ENCODE assay signal across 21 cellular contexts in the genomic region with DNA sequence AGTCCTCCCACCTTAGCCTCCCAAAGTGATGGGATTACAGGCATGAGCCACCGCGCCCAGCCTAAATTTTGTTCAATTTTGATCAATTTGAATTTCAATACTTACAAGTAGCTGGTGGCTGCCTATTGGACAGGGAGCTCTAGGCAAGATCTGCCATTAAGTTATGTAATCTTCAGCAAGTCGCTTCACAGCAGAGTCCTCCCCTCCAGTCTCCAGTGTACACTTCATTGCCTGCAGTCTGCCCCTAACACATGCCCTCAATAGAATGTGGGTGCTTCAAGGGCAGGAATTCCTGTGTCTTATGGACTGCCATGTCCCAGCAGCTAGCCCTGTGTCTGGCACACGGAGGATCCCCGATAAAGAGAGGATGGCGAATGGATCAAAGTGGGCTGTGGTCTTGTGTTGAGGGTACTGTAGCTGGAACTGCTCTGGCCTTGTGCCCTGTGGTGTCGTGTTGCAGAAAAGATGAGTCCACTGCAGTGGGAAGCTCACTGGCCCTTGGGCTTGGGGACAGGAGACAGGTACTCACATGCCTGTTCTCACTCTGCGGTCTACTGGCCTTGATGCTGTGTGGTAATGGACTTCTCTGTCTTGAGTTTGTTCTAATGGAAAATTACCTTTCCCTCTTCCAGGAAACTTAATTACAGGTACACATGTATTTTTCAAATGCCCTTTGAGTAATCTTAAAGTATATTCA.
DNase-seq lines count a peak whose midpoint lies in the region; ATAC-seq, FAIRE-seq and TF ChIP-seq lines count a peak whose summit lies in the region.
"Had no signal": no experiment of that assay in that cellular context is flagged by ENCODE, and none has a peak within 500 bp of the region (broad histone marks: within the 10 kb centered on the region; RNA-seq: fewer than 3 reads in every experiment).

No MANE protein-coding gene starts in this region.

- H3K4me3 ChIP-seq in HepG2 (replicated peaks in 1 of 3; ENCODE audit: insufficient read depth in 1 of 3, low read depth in 2 of 3, low read length in 3 of 3) (no peak overlapping the region), right lobe of liver (no peak overlapping the region), mammary epithelial cell (replicated peaks in 1 of 3; ENCODE audit: insufficient read depth in 1 of 3, low read depth in 2 of 3, low read length in 3 of 3) (no peak overlapping the region), Caco-2 (ENCODE audit: low read depth, low read length) (no peak overlapping the region)
- H3K4me3 ChIP-seq: BLaER1 treated with 17β-estradiol and CSF1 and Interleukin-3, amounts not matched to agents 10 nM and 100 nM had no signal

- no peak for TF ChIP-seq CTCF in HepG2 (CRISPR knock-in tag; IDR thresholded peaks at IDR 0.05)
- TF ChIP-seq CTCF in right lobe of liver (IDR thresholded peaks at IDR 0.05) = no peak
- no peak for TF ChIP-seq CTCF in mammary epithelial cell (conservative IDR thresholded peaks at IDR 0.05 in 1 of 2, IDR thresholded peaks at IDR 0.05 in 1 of 2; ENCODE audit: extremely low read depth in 1 of 2, insufficient read depth in 1 of 2, low read depth in 1 of 2, low read length in 2 of 2)
- no peak for TF ChIP-seq CTCF in Caco-2 (IDR thresholded peaks at IDR 0.05; ENCODE audit: insufficient read depth in 1 of 2, low read depth in 1 of 2, low read length in 1 of 2, severe bottlenecking in 1 of 2, unreplicated experiment in 1 of 2)

- H4K20me1 ChIP-seq in HepG2 (ENCODE audit: insufficient read depth, low read length) = no peaks in the 10 kb centered on the region
- H4K20me1 ChIP-seq in mammary epithelial cell (ENCODE audit: insufficient read depth, low read length) = no peaks in the 10 kb centered on the region
- H4K20me1 ChIP-seq: BLaER1 treated with 17β-estradiol and CSF1 and Interleukin-3, amounts not matched to agents 10 nM and 100 nM had no signal

- H3K4me3 Mint-ChIP-seq in stimulated activated memory B cell treated with anti-CD40 and anti-IgM and Interleukin-4, amounts not matched to agents 10 μg/mL and 1 μg/mL and 100 μg/mL, for 72 hours = no peak overlapping the region
- no peak overlapping the region for H3K4me3 Mint-ChIP-seq in Caco-2 (ENCODE audit: unreplicated experiment)
- H3K4me3 Mint-ChIP-seq in activated CD4-positive, alpha-beta T cell treated with anti-CD3 and anti-CD28 coated beads for 36 hours = no peak overlapping the region
- H3K4me3 Mint-ChIP-seq: CD8-positive, alpha-beta T cell had no signal

- no peaks in the 10 kb centered on the region for H3K27me3 ChIP-seq in HepG2 (ENCODE audit: control insufficient read depth in 1 of 2, insufficient read depth in 2 of 2, low read length in 2 of 2)
- no peaks in the 10 kb centered on the region for H3K27me3 ChIP-seq in right lobe of liver
- H3K27me3 ChIP-seq in mammary epithelial cell (ENCODE audit: insufficient read depth, low read length) = no peaks in the 10 kb centered on the region
- H3K27me3 ChIP-seq in Caco-2 (replicated peaks; ENCODE audit: control insufficient read depth, insufficient read depth, low read length) = no peaks in the 10 kb centered on the region
- H3K27me3 ChIP-seq: BLaER1 treated with 17β-estradiol and CSF1 and Interleukin-3, amounts not matched to agents 10 nM and 100 nM had no signal

- H3K36me3 Mint-ChIP-seq in stimulated activated memory B cell treated with anti-CD40 and anti-IgM and Interleukin-4, amounts not matched to agents 10 μg/mL and 1 μg/mL and 100 μg/mL, for 72 hours = peaks cover 37% of the 10 kb centered on the region
- H3K36me3 Mint-ChIP-seq in Caco-2 (ENCODE audit: insufficient read depth, unreplicated experiment) = no peaks in the 10 kb centered on the region
- peaks cover 5% of the 10 kb centered on the region for H3K36me3 Mint-ChIP-seq in activated CD4-positive, alpha-beta T cell treated with anti-CD3 and anti-CD28 coated beads for 36 hours (ENCODE audit: low read depth)

- H3K9me3 Mint-ChIP-seq in stimulated activated memory B cell treated with anti-CD40 and anti-IgM and Interleukin-4, amounts not matched to agents 10 μg/mL and 1 μg/mL and 100 μg/mL, for 72 hours = no peaks in the 10 kb centered on the region
- no peaks in the 10 kb centered on the region for H3K9me3 Mint-ChIP-seq in Caco-2 (ENCODE audit: unreplicated experiment)
- H3K9me3 Mint-ChIP-seq in activated CD4-positive, alpha-beta T cell treated with anti-CD3 and anti-CD28 coated beads for 36 hours (ENCODE audit: low read depth) = no peaks in the 10 kb centered on the region
- H3K9me3 Mint-ChIP-seq: CD8-positive, alpha-beta T cell had no signal

- POLR2A ChIA-PET in HepG2 (lab: Yijun Ruan, JAX) = interaction anchor here (0.7 kb wide), 1 partner anchor 252 kb away, joined by 3 read pairs; no protein-coding TSS in a partner anchor
- POLR2A ChIA-PET in Caco-2 (lab: Charles Lee) = no interaction called here
- POLR2A ChIA-PET in activated CD4-positive, alpha-beta T cell treated with anti-CD3 and anti-CD28 coated beads for 36 hours (lab: Charles Lee) = no interaction called here

- H3K79me2 ChIP-seq in HepG2 (ENCODE audit: insufficient read depth, low read length) (no peaks in the 10 kb centered on the region), mammary epithelial cell (ENCODE audit: insufficient read depth, low read length) (no peaks in the 10 kb centered on the region)

- in situ Hi-C loops in HepG2 (cut with HindIII; ENCODE audit: extremely low pct_ligation_motif_present, low pct_unique_long_range_greater_than_20kb) = no loop called here
- in situ Hi-C loops in mammary epithelial cell (cut with MboI; ENCODE audit: low sequenced_read_pairs in 2 of 2) = no loop called here

- no peaks in the 10 kb centered on the region for H3K4me1 Mint-ChIP-seq in stimulated activated memory B cell treated with anti-CD40 and anti-IgM and Interleukin-4, amounts not matched to agents 10 μg/mL and 1 μg/mL and 100 μg/mL, for 72 hours
- H3K4me1 Mint-ChIP-seq in Caco-2 (ENCODE audit: low read depth, unreplicated experiment) = no peaks in the 10 kb centered on the region
- no peaks in the 10 kb centered on the region for H3K4me1 Mint-ChIP-seq in activated CD4-positive, alpha-beta T cell treated with anti-CD3 and anti-CD28 coated beads for 36 hours

- TF ChIP-seq EP300 in HepG2 (IDR thresholded peaks at IDR 0.05; ENCODE audit: low read depth in 2 of 2, low read length in 2 of 2) = no peak
- no peak for TF ChIP-seq EP300 in HepG2 (CRISPR knock-in tag; IDR thresholded peaks at IDR 0.05; ENCODE audit: borderline replicate concordance)

- CTCF ChIA-PET in HepG2 (lab: Yijun Ruan, JAX; ENCODE audit: low intra/inter-chr PET ratio, low total read pairs) (no interaction called here), mammary epithelial cell (lab: Charles Lee; ENCODE audit: low non-redundant PET) (interaction anchor here (0.6 kb wide), 2 partner anchors 77 to 164 kb away, joined by 3 to 14 read pairs; no protein-coding TSS in a partner anchor), Caco-2 (lab: Charles Lee) (no interaction called here)
- CTCF ChIA-PET in activated CD4-positive, alpha-beta T cell treated with anti-CD3 and anti-CD28 coated beads for 36 hours (lab: Charles Lee) = interaction anchor here (0.8 to 2.5 kb wide), 2 partner anchors 7 to 40 kb away, joined by 3 to 10 read pairs; no protein-coding TSS in a partner anchor

- dilution Hi-C loops in mammary epithelial cell (cut with HindIII; ENCODE audit: low sequenced_read_pairs) = no loop called here

- H3K4me2 ChIP-seq in HepG2 (ENCODE audit: low read depth, low read length) (no peak overlapping the region), mammary epithelial cell (ENCODE audit: insufficient read depth, low read depth, low read length) (peak overlapping the region; percentile 4)
- H3K4me2 ChIP-seq: BLaER1 treated with 17β-estradiol and CSF1 and Interleukin-3, amounts not matched to agents 10 nM and 100 nM; KMS-11 had no signal

- TF ChIP-seq POLR2A in HepG2 (IDR thresholded peaks at IDR 0.05; ENCODE audit: insufficient read depth in 1 of 2, low read depth in 2 of 2, low read length in 2 of 2) (no peak), right lobe of liver (IDR thresholded peaks at IDR 0.05) (no peak)

- no peak for TF ChIP-seq RAD21 in HepG2 (CRISPR knock-in tag; IDR thresholded peaks at IDR 0.05)

- H3K4me1 ChIP-seq in HepG2 (ENCODE audit: insufficient read depth, low read length) (peaks cover 11% of the 10 kb centered on the region; the same call in 1 of the 2 replicates), right lobe of liver (no peaks in the 10 kb centered on the region), mammary epithelial cell (ENCODE audit: insufficient read depth, low read length) (peaks cover 18% of the 10 kb centered on the region), Caco-2 (no peaks in the 10 kb centered on the region)
- H3K4me1 ChIP-seq: BLaER1 treated with 17β-estradiol and CSF1 and Interleukin-3, amounts not matched to agents 10 nM and 100 nM had no signal

- H3K9ac ChIP-seq in HepG2 (ENCODE audit: insufficient read depth, low read depth, low read length) (no peak overlapping the region), mammary epithelial cell (ENCODE audit: insufficient read depth, low read length) (no peak overlapping the region)
- H3K9ac ChIP-seq: BLaER1 treated with 17β-estradiol and CSF1 and Interleukin-3, amounts not matched to agents 10 nM and 100 nM; KMS-11 had no signal

- DNase-seq in HepG2 (ENCODE audit: low spot score) (no peak), right lobe of liver (no peak), mammary epithelial cell (peak; percentile 60), myocyte (ENCODE audit: low read depth) (peak; percentile 34), GF-D8 (lab: John Stamatoyannopoulos, UW) (no peak), Caco-2 (no peak)
- DNase-seq in activated CD4-positive, alpha-beta T cell treated with anti-CD3 and anti-CD28 coated beads for 36 hours = no peak
- DNase-seq: 8988T; Calu3; CD8-positive, alpha-beta T cell; NCI-H1105; NCI-H2029 treated with DMSO at 0.1 percent for 48 hours; NCI-H446; NCI-H526; OCI-M1; SHP77 had no signal

- no peaks in the 10 kb centered on the region for H3K27me3 Mint-ChIP-seq in stimulated activated memory B cell treated with anti-CD40 and anti-IgM and Interleukin-4, amounts not matched to agents 10 μg/mL and 1 μg/mL and 100 μg/mL, for 72 hours
- H3K27me3 Mint-ChIP-seq in Caco-2 (ENCODE audit: insufficient read depth, unreplicated experiment) = no peaks in the 10 kb centered on the region
- no peaks in the 10 kb centered on the region for H3K27me3 Mint-ChIP-seq in activated CD4-positive, alpha-beta T cell treated with anti-CD3 and anti-CD28 coated beads for 36 hours

- no TSS peak for BruUV-seq in HepG2 (replicated peaks; lab: Mats Ljungman, UMichigan)
- BruUV-seq in mammary epithelial cell (replicated peaks; lab: Mats Ljungman, UMichigan) = no TSS peak
- no TSS peak for BruUV-seq in Caco-2 (replicated peaks; lab: Mats Ljungman, UMichigan)

- H3K27ac ChIP-seq in HepG2 (ENCODE audit: extremely low read length, insufficient read depth, low read length) = no peak overlapping the region
- H3K27ac ChIP-seq in right lobe of liver = no peak overlapping the region
- no peak overlapping the region for H3K27ac ChIP-seq in mammary epithelial cell (ENCODE audit: insufficient read depth, low read depth, low read length)
- H3K27ac ChIP-seq: BLaER1 treated with 17β-estradiol and CSF1 and Interleukin-3, amounts not matched to agents 10 nM and 100 nM; KMS-11 had no signal

- WGBS in HepG2 (ENCODE audit: low lambda C conversion rate) = 94% methylated on average over 6 of the region's 8 CpGs
- WGBS in right lobe of liver (ENCODE audit: insufficient coverage, low coverage, low lambda C conversion rate, missing lambda C conversion rate) = 94% methylated on average over 7 of the region's 8 CpGs
- 40% methylated on average over 8 of the region's 8 CpGs for WGBS in mammary epithelial cell (ENCODE audit: low coverage, missing lambda C conversion rate)

- no peak for FAIRE-seq in HepG2 (lab: Jason Lieb, UNC)
- FAIRE-seq: G401.6, GM19239 had no signal

- H2AFZ ChIP-seq in HepG2 (ENCODE audit: low read length) = no peak overlapping the region
- H2AFZ ChIP-seq in mammary epithelial cell (ENCODE audit: low read depth, low read length) = no peak overlapping the region

- intact Hi-C loops in HepG2 (cut with micrococcal nuclease; ENCODE audit: unreplicated experiment) (no loop called here), right lobe of liver (cut with DNase I) (no loop called here), mammary epithelial cell (cut with micrococcal nuclease) (loop anchor here (10.0 kb wide), 1 partner anchor 164 kb away; a partner anchor contains a TSS), Caco-2 (cut with micrococcal nuclease; ENCODE audit: unreplicated experiment) (no loop called here)
- intact Hi-C loops in activated CD4-positive, alpha-beta T cell treated with anti-CD3 and anti-CD28 coated beads for 36 hours (cut with DNase I, micrococcal nuclease) = no loop called here

- H3K9me3 ChIP-seq in HepG2 (ENCODE audit: low read length) (no peaks in the 10 kb centered on the region), right lobe of liver (no peaks in the 10 kb centered on the region), mammary epithelial cell (replicated peaks; ENCODE audit: insufficient read depth, low read length) (no peaks in the 10 kb centered on the region), Caco-2 (no peaks in the 10 kb centered on the region)

- H3K27ac Mint-ChIP-seq in stimulated activated memory B cell treated with anti-CD40 and anti-IgM and Interleukin-4, amounts not matched to agents 10 μg/mL and 1 μg/mL and 100 μg/mL, for 72 hours = no peak overlapping the region
- H3K27ac Mint-ChIP-seq in Caco-2 (ENCODE audit: unreplicated experiment) = no peak overlapping the region
- no peak overlapping the region for H3K27ac Mint-ChIP-seq in activated CD4-positive, alpha-beta T cell treated with anti-CD3 and anti-CD28 coated beads for 36 hours
- H3K27ac Mint-ChIP-seq: CD8-positive, alpha-beta T cell had no signal

- ATAC-seq in HepG2 (peak; percentile 31; the same call in 1 of the 3 replicates), right lobe of liver (no peak)
- ATAC-seq in stimulated activated memory B cell treated with anti-CD40 and anti-IgM and Interleukin-4, amounts not matched to agents 10 μg/mL and 1 μg/mL and 100 μg/mL, for 72 hours = no peak
- no peak for ATAC-seq in activated CD4-positive, alpha-beta T cell treated with anti-CD3 and anti-CD28 coated beads for 36 hours
- ATAC-seq: CD8-positive, alpha-beta T cell had no signal

- peaks cover 2 to 7% of the 10 kb centered on the region in 2 experiments; a peak in 2 of 5 replicates for H3K36me3 ChIP-seq in HepG2 (replicated peaks in 1 of 2; ENCODE audit: control insufficient read depth in 1 of 2, insufficient read depth in 2 of 2, low read length in 2 of 2)
- peaks cover 0 to 8% (median under 1%) of the 10 kb centered on the region in 4 donors for H3K36me3 ChIP-seq in right lobe of liver
- H3K36me3 ChIP-seq in mammary epithelial cell (ENCODE audit: insufficient read depth, low read length) = no peaks in the 10 kb centered on the region
- no peaks in the 10 kb centered on the region for H3K36me3 ChIP-seq in Caco-2 (ENCODE audit: control insufficient read depth, insufficient read depth, low read length)

Comparison
In these comparisons a context has a peak if more than half of its experiments do, and no peak if none do; other contexts are left out.
1. DNase-seq: peak in mammary epithelial cell (single experiment) and myocyte (single experiment); none in HepG2 (single experiment), right lobe of liver (0 of 3), GF-D8 (single experiment), Caco-2 (0 of 2) and activated CD4-positive, alpha-beta T cell treated with anti-CD3 and anti-CD28 coated beads for 36 hours (single experiment).
2. CTCF ChIA-PET loops: an anchor here in mammary epithelial cell (0.6 kb wide) and activated CD4-positive, alpha-beta T cell treated with anti-CD3 and anti-CD28 coated beads for 36 hours (0.8 to 2.5 kb wide); none called in HepG2 and Caco-2.